18 cellular contexts compared by ENCODE assay signal in genomic region chr9:121434946-121435345, GRCh38.
A peak's percentile ranks its signal among the peaks of the same experiment; 100 is the strongest.
DNase-seq lines count a peak whose midpoint lies in the region.
"Had no signal": no experiment of that assay in that cellular context is flagged by ENCODE, and none has a peak within 500 bp of the region (broad histone marks: within the 10 kb centered on the region; RNA-seq: fewer than 3 reads in every experiment).

No MANE protein-coding gene starts in this region.

- no peak overlapping the region for H4K8ac ChIP-seq in neuronal stem cell (ENCODE audit: low read depth, low read length)

- no peak overlapping the region for H3K23ac ChIP-seq in neuronal stem cell (ENCODE audit: low read depth, low read length, poor library complexity)

- no peak overlapping the region for H3K4me2 ChIP-seq in neuronal stem cell (ENCODE audit: insufficient read depth, low read length, poor library complexity, severe bottlenecking)

- H2BK12ac ChIP-seq in neuronal stem cell (ENCODE audit: low read length), result no peak overlapping the region

- H4K91ac ChIP-seq in neuronal stem cell (ENCODE audit: low read depth, low read length, poor library complexity), result no peak overlapping the region

- no peak overlapping the region for H3K14ac ChIP-seq in neuronal stem cell (ENCODE audit: low read length)

- H3K9me3 ChIP-seq in neuronal stem cell (replicated peaks in 1 of 2; ENCODE audit: control insufficient read depth in 2 of 2, insufficient read depth in 1 of 2, low read depth in 1 of 2, low read length in 2 of 2), result no peaks in the 10 kb centered on the region
- H3K9me3 ChIP-seq: spleen, testis had no signal

- H3K18ac ChIP-seq in neuronal stem cell (ENCODE audit: low read length), result no peak overlapping the region

- H2BK120ac ChIP-seq in neuronal stem cell (ENCODE audit: low read depth, low read length), result no peak overlapping the region

- no peak overlapping the region for H3K4ac ChIP-seq in neuronal stem cell (ENCODE audit: low read length)

- no peak overlapping the region for H2AFZ ChIP-seq in neuronal stem cell (ENCODE audit: low read length)

- H3K4me1 ChIP-seq in neuronal stem cell (ENCODE audit: control insufficient read depth in 2 of 2, insufficient read depth in 1 of 2, low read depth in 1 of 2, low read length in 2 of 2), result no peaks in the 10 kb centered on the region
- H3K4me1 ChIP-seq: spleen had no signal

- H3K36me3 ChIP-seq in neuronal stem cell (replicated peaks in 1 of 2; ENCODE audit: control insufficient read depth in 2 of 2, insufficient read depth in 2 of 2, low read length in 2 of 2), result no peaks in the 10 kb centered on the region
- H3K36me3 ChIP-seq: spleen, WERI-Rb-1 had no signal

- no peak overlapping the region for H3K9ac ChIP-seq in neuronal stem cell (ENCODE audit: low read depth, low read length, poor library complexity)

- no peak overlapping the region for H3K27ac ChIP-seq in neuronal stem cell (replicated peaks; ENCODE audit: low read length)
- H3K27ac ChIP-seq: spleen, testis, WERI-Rb-1 had no signal

- no peak overlapping the region for H2AK5ac ChIP-seq in neuronal stem cell (ENCODE audit: low read depth, low read length)

- H2BK15ac ChIP-seq in neuronal stem cell (ENCODE audit: low read length), result no peak overlapping the region

- no peak overlapping the region for H3K4me3 ChIP-seq in neuronal stem cell (ENCODE audit: low read length in 2 of 2)
- H3K4me3 ChIP-seq: spleen, testis had no signal

- H3K27me3 ChIP-seq in neuronal stem cell (ENCODE audit: control insufficient read depth in 3 of 3, insufficient read depth in 3 of 3, low read depth in 1 of 3, low read length in 3 of 3), result peaks cover 0 to 17% (median 0%) of the 10 kb centered on the region in 3 experiments
- H3K27me3 ChIP-seq: spleen, testis had no signal

- no peaks in the 10 kb centered on the region for H3K79me1 ChIP-seq in neuronal stem cell (ENCODE audit: low read depth, low read length)

- no peak overlapping the region for H2BK5ac ChIP-seq in neuronal stem cell (ENCODE audit: low read length)

- DNase-seq in DMS53 treated with DMSO at 0.1 percent for 48 hours (lab: John Stamatoyannopoulos, UW; ENCODE audit: unreplicated experiment) (peak; percentile 27), NCI-H524 treated with DMSO at 0.1 percent for 48 hours (lab: John Stamatoyannopoulos, UW) (peak; percentile 82), fibroblast of gingiva (ENCODE audit: low read depth) (peak; percentile 45), non-pigmented ciliary epithelial cell (ENCODE audit: low read depth) (peak; percentile 54), germinal center (ENCODE audit: low spot score) (no peak), SKM-1 treated with dmso at 0.1 percent for 144 hours (lab: John Stamatoyannopoulos, UW; ENCODE audit: unreplicated experiment) (no peak), neuronal stem cell (ENCODE audit: low spot score) (no peak)
- DNase-seq: activated CD4-positive, alpha-beta memory T cell treated with anti-CD3 and anti-CD28 coated beads, Interleukin-2, amount 10 ng/mL, durations not matched to agents 7 days and 5 days; activated naive CD8-positive, alpha-beta T cell treated with anti-CD3 and anti-CD28 coated beads for 36 hours; activated T-cell treated with anti-CD3 and anti-CD28 coated beads, Interleukin-2, amount 50 U/mL, for 4 hours; C1 segment of cervical spinal cord; naive thymus-derived CD4-positive, alpha-beta T cell; NCI-H1436 treated with DMSO at 0.1 percent for 48 hours; SHP77 treated with DMSO at 0.1 percent for 48 hours; spleen; T-helper 17 cell; testis; WERI-Rb-1 had no signal

Comparison
In these comparisons a context has a peak if more than half of its experiments do, and no peak if none do; other contexts are left out.
1. DNase-seq: peak in DMS53 treated with DMSO at 0.1 percent for 48 hours (single experiment), NCI-H524 treated with DMSO at 0.1 percent for 48 hours (single experiment), fibroblast of gingiva (single experiment) and non-pigmented ciliary epithelial cell (single experiment); none in germinal center (single experiment), SKM-1 treated with dmso at 0.1 percent for 144 hours (single experiment) and neuronal stem cell (single experiment).